ENCODE assay signal across 18 cellular contexts in the genomic region with DNA sequence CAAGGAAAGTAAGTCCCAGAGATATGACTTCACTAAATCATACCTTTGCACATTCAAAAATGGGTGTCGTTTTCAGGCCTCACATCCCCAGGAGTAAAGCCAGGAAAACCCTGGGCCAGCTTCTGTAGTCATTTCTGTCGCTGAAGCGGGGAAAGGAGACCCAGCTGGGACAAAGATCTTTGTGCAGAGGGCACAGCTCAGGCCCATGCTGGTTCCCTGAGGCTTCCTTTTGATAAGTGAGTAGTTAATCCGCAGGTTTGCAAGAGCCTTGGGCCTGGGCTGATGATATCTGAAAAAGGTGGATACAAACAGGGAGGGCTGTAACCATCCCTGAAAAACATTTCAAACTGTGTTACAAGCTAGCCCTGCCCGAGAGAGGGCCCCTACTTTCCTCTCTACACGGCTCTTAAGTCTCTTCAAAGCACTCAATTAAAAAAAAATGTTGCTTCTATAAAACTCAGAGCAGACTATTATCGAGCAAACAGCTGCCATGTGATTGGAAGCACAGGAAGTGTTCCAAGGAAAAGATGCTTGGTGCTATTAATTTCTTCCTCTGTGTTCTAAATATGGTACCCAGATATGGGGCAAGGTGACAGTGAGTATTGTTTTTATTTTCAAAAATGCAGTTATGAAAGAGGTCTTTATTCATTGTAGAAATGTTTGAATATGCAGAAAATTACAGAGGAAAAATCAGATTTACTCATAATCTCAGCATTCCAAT.
"Had no signal": no experiment of that assay in that cellular context is flagged by ENCODE, and none has a peak within 500 bp of the region (broad histone marks: within the 10 kb centered on the region; RNA-seq: fewer than 3 reads in every experiment).

No MANE protein-coding gene starts in this region.

- H3K27ac Mint-ChIP-seq: activated CD4-positive, alpha-beta T cell treated with anti-CD3 and anti-CD28 coated beads, Interleukin-2, amount 10 ng/mL, durations not matched to agents 7 days and 5 days; activated naive CD8-positive, alpha-beta T cell; mesothelial cell of epicardium; nephron progenitor cell; stimulated activated naive CD8-positive, alpha-beta T cell treated with anti-CD3 and anti-CD28 coated beads, Interleukin-15, Interleukin-2, amounts not matched to agents 100 ng/mL and 50 ng/mL, for 24 hours had no signal

- H3K4me3 ChIP-seq: coronary artery, lower lobe of right lung, sigmoid colon, spleen, upper lobe of left lung had no signal

- H3K4me1 ChIP-seq: lower lobe of right lung, sigmoid colon, spleen, upper lobe of left lung had no signal

- H3K9me3 ChIP-seq: lower lobe of right lung, sigmoid colon, spleen, upper lobe of left lung had no signal

- H3K4me3 Mint-ChIP-seq: activated CD4-positive, alpha-beta T cell treated with anti-CD3 and anti-CD28 coated beads, Interleukin-2, amount 10 ng/mL, durations not matched to agents 7 days and 5 days; activated naive CD8-positive, alpha-beta T cell; brain; central memory CD8-positive, alpha-beta T cell; mesothelial cell of epicardium; nephron progenitor cell; stimulated activated naive CD8-positive, alpha-beta T cell treated with anti-CD3 and anti-CD28 coated beads, Interleukin-15, Interleukin-2, amounts not matched to agents 100 ng/mL and 50 ng/mL, for 24 hours had no signal

- H3K36me3 Mint-ChIP-seq: activated naive CD8-positive, alpha-beta T cell; brain; mesothelial cell of epicardium had no signal

- H3K9me3 Mint-ChIP-seq: activated CD4-positive, alpha-beta T cell treated with anti-CD3 and anti-CD28 coated beads, Interleukin-2, amount 10 ng/mL, durations not matched to agents 7 days and 5 days; brain; central memory CD8-positive, alpha-beta T cell; mesothelial cell of epicardium; nephron progenitor cell; stimulated activated naive CD8-positive, alpha-beta T cell treated with anti-CD3 and anti-CD28 coated beads, Interleukin-15, Interleukin-2, amounts not matched to agents 100 ng/mL and 50 ng/mL, for 24 hours had no signal

- H3K36me3 ChIP-seq: lower lobe of right lung, sigmoid colon, spleen, upper lobe of left lung had no signal

- ATAC-seq: lower lobe of right lung had no signal

- DNase-seq: activated CD4-positive, alpha-beta T cell treated with anti-CD3 and anti-CD28 coated beads, Interleukin-2, amount 10 ng/mL, durations not matched to agents 7 days and 5 days; activated CD8-positive, alpha-beta memory T cell treated with anti-CD3 and anti-CD28 coated beads for 24 hours; activated gamma-delta T cell treated with Interleukin-2 at 50 U/mL for 16 hours; amniotic stem cell; effector CD8-positive, alpha-beta T cell; foreskin fibroblast; hypothalamus; lower lobe of right lung; nephron progenitor cell; sigmoid colon; spleen; upper lobe of left lung had no signal

- H3K27me3 Mint-ChIP-seq: brain had no signal

- H3K4me1 Mint-ChIP-seq: activated CD4-positive, alpha-beta T cell treated with anti-CD3 and anti-CD28 coated beads, Interleukin-2, amount 10 ng/mL, durations not matched to agents 7 days and 5 days; central memory CD8-positive, alpha-beta T cell had no signal

- H3K27ac ChIP-seq: coronary artery, lower lobe of right lung, sigmoid colon, spleen, upper lobe of left lung had no signal

- H3K27me3 ChIP-seq: sigmoid colon, upper lobe of left lung had no signal
